In genomic region chr19:14556662-14557188, GRCh38 we compare ENCODE assay signal across 8 cellular contexts. TPM values are rescaled to one million over a fixed set of nuclear protein-coding genes. Genes with fewer than 3 reads are reported as not detected.
DNase-seq lines count a peak whose midpoint lies in the region; ATAC-seq, FAIRE-seq and TF ChIP-seq lines count a peak whose summit lies in the region.

No MANE protein-coding gene starts in this region.

- peaks cover 38% of the 10 kb centered on the region for H4K20me1 ChIP-seq in astrocyte (ENCODE audit: insufficient read depth, low read length)

- peak overlapping the region; percentile 1 for H3K27ac ChIP-seq in astrocyte (ENCODE audit: low read depth, low read length)

- ATAC-seq in sciatic nerve (peak; percentile 72), HG03469 (IDR thresholded peaks at IDR 0.05; ENCODE audit: unreplicated experiment) (no peak)

- H3K9me3 Mint-ChIP-seq in astrocyte (ENCODE audit: unreplicated experiment) = no peaks in the 10 kb centered on the region

- H2AFZ ChIP-seq in astrocyte (ENCODE audit: low read depth, low read length) = peak overlapping the region; percentile 89

- H3K4me2 ChIP-seq in astrocyte (ENCODE audit: low read length) = peak overlapping the region; percentile 81

- H3K27me3 Mint-ChIP-seq in astrocyte (ENCODE audit: low read depth, unreplicated experiment) = no peaks in the 10 kb centered on the region

- DNase-seq in NCI-H2196 (lab: John Stamatoyannopoulos, UW; ENCODE audit: unreplicated experiment) (peak; percentile 51), NCI-H2196 treated with DMSO at 0.1 percent for 48 hours (lab: John Stamatoyannopoulos, UW; ENCODE audit: unreplicated experiment) (no peak), LoVo (ENCODE audit: low spot score) (peak; percentile 76), T1000 (lab: John Stamatoyannopoulos, UW) (peak; percentile 47), astrocyte (ENCODE audit: low read depth) (peak; percentile 47), hepatic stellate cell (ENCODE audit: low spot score) (peak; percentile 94), sciatic nerve (ENCODE audit: low spot score) (peak; percentile 86)

- intact Hi-C loops in sciatic nerve (cut with DNase I) = no loop called here

- no peak overlapping the region for H3K27ac Mint-ChIP-seq in astrocyte (ENCODE audit: unreplicated experiment)

- peak overlapping the region; percentile 46 for H3K4me3 ChIP-seq in astrocyte (ENCODE audit: insufficient read depth, low read depth, low read length)

- H3K4me3 Mint-ChIP-seq in astrocyte (ENCODE audit: unreplicated experiment) = no peak overlapping the region

- H3K9me3 ChIP-seq in astrocyte (ENCODE audit: insufficient read depth, low read depth, low read length) = no peaks in the 10 kb centered on the region

- peaks cover 10% of the 10 kb centered on the region for H3K4me1 Mint-ChIP-seq in astrocyte (ENCODE audit: low read depth, unreplicated experiment)

- TF ChIP-seq CTCF in astrocyte (IDR thresholded peaks at IDR 0.05; ENCODE audit: insufficient read depth, low read depth, low read length) = peak; percentile 70

- peak overlapping the region; percentile 33 for H3K9ac ChIP-seq in astrocyte (ENCODE audit: low read length)

- FAIRE-seq in astrocyte (lab: Jason Lieb, UNC) = no peak

- no peaks in the 10 kb centered on the region for H3K27me3 ChIP-seq in astrocyte (ENCODE audit: insufficient read depth, low read length)

- peaks cover 28% of the 10 kb centered on the region for H3K79me2 ChIP-seq in astrocyte (ENCODE audit: insufficient read depth, low read length)

- peaks cover 17% of the 10 kb centered on the region for H3K4me1 ChIP-seq in astrocyte (ENCODE audit: insufficient read depth, low read length)

- peaks cover 1% of the 10 kb centered on the region for H3K36me3 Mint-ChIP-seq in astrocyte (ENCODE audit: low read depth, unreplicated experiment)

- H3K36me3 ChIP-seq in astrocyte (ENCODE audit: insufficient read depth, low read length) = no peaks in the 10 kb centered on the region

RNA-seq across cellular contexts. Expression of gene NDUFB7, which starts 15.1 kb away (rescaled TPM):
- total RNA-seq in astrocyte = 153 and 161 TPM in 2 replicates
- total RNA-seq in sciatic nerve = 130 TPM

RNA-seq across cellular contexts. Expression of gene CLEC17A, which starts 26.2 kb away (rescaled TPM):
- 0.09 TPM in 1 of 2 replicates, not detected in the other for total RNA-seq in astrocyte
- 0.76 TPM for total RNA-seq in sciatic nerve

RNA-seq across cellular contexts. Expression of gene TECR, which starts 27.3 kb away (rescaled TPM):
- total RNA-seq in astrocyte (106 and 110 TPM in 2 replicates), sciatic nerve (101 TPM)

RNA-seq across cellular contexts. Expression of gene DNAJB1, which starts 38.5 kb away (rescaled TPM):
- total RNA-seq in astrocyte (100 and 105 TPM in 2 replicates), sciatic nerve (86.0 TPM)
